ENCODE assay signal across 16 cellular contexts in genomic region chr12:63978519-63978918, GRCh38.
DNase-seq lines count a peak whose midpoint lies in the region; ATAC-seq and TF ChIP-seq lines count a peak whose summit lies in the region.
"Had no signal": no experiment of that assay in that cellular context is flagged by ENCODE, and none has a peak within 500 bp of the region (broad histone marks: within the 10 kb centered on the region; RNA-seq: fewer than 3 reads in every experiment).

No MANE protein-coding gene starts in this region.

- H3K27me3 ChIP-seq in upper lobe of left lung: no peaks in the 10 kb centered on the region
- H3K27me3 ChIP-seq: esophagus squamous epithelium, uterus had no signal

- DNase-seq in AG09309 (ENCODE audit: low read depth): peak; percentile 61
- DNase-seq in HT1080 (ENCODE audit: low read depth): peak; percentile 83
- DNase-seq in astrocyte of the cerebellum (ENCODE audit: low read depth): peak; percentile 31
- peak; percentile 87 for DNase-seq in iris pigment epithelial cell (ENCODE audit: low read depth)
- DNase-seq in upper lobe of left lung: no peak
- no peak for DNase-seq in retina
- DNase-seq in islet precursor cell: no peak
- DNase-seq: activated CD4-positive, CD25-positive, alpha-beta regulatory T cell; C1 segment of cervical spinal cord; esophagus squamous epithelium; left cardiac atrium; naive B cell; NCI-H1105 treated with DMSO at 0.1 percent for 48 hours; NCI-H748 treated with DMSO at 0.1 percent for 48 hours; uterus had no signal

- in situ Hi-C loops in astrocyte of the cerebellum (cut with HindIII; ENCODE audit: low sequenced_read_pairs): no loop called here

- WGBS in upper lobe of left lung, 2 donors: 79 to 84% methylated on average over 1 of the region's 1 CpG

- no peak for TF ChIP-seq POLR2A in upper lobe of left lung (IDR thresholded peaks at IDR 0.05)

- H3K36me3 ChIP-seq in upper lobe of left lung: no peaks in the 10 kb centered on the region
- H3K36me3 ChIP-seq: esophagus squamous epithelium, uterus had no signal

- no peak for ATAC-seq in upper lobe of left lung (ENCODE audit: low FRiP score in 2 of 2)
- no peak for ATAC-seq in GM19395 (IDR thresholded peaks at IDR 0.05; ENCODE audit: unreplicated experiment)

- no peak overlapping the region for H3K4me3 ChIP-seq in AG09309 (ENCODE audit: control insufficient read depth, low read depth, low read length)
- H3K4me3 ChIP-seq in astrocyte of the cerebellum (ENCODE audit: low read depth, low read length): no peak overlapping the region
- H3K4me3 ChIP-seq in upper lobe of left lung: no peak overlapping the region
- H3K4me3 ChIP-seq: esophagus squamous epithelium, uterus had no signal

- no peak overlapping the region for H3K27ac ChIP-seq in upper lobe of left lung
- H3K27ac ChIP-seq: esophagus squamous epithelium, uterus had no signal

- TF ChIP-seq CTCF in AG09309 (IDR thresholded peaks at IDR 0.05; ENCODE audit: control insufficient read depth, insufficient read depth, low read depth, low read length, missing control alignments) (no peak), astrocyte of the cerebellum (IDR thresholded peaks at IDR 0.05; ENCODE audit: low read depth, low read length, missing control alignments) (no peak), upper lobe of left lung (IDR thresholded peaks at IDR 0.05) (no peak)

- no peaks in the 10 kb centered on the region for H3K4me1 ChIP-seq in upper lobe of left lung
- H3K4me1 ChIP-seq: esophagus squamous epithelium, uterus had no signal

- TF ChIP-seq EP300 in upper lobe of left lung (IDR thresholded peaks at IDR 0.05): no peak

- no peaks in the 10 kb centered on the region for H3K9me3 ChIP-seq in upper lobe of left lung
- H3K9me3 ChIP-seq: esophagus squamous epithelium, uterus had no signal

Comparison
In these comparisons a context has a peak if more than half of its experiments do, and no peak if none do; other contexts are left out.
1. DNase-seq: peak in AG09309 (single experiment), HT1080 (single experiment), astrocyte of the cerebellum (single experiment) and iris pigment epithelial cell (single experiment); none in upper lobe of left lung (0 of 2), retina (single experiment) and islet precursor cell (single experiment).